8 cellular contexts compared by ENCODE assay signal in genomic region chr7:32891046-32891799, GRCh38. TPM values are rescaled to one million over a fixed set of nuclear protein-coding genes. Genes with fewer than 3 reads are reported as not detected.
DNase-seq lines count a peak whose midpoint lies in the region; ATAC-seq, FAIRE-seq and TF ChIP-seq lines count a peak whose summit lies in the region.

TSS of gene KBTBD2 (minus strand) at chr7:32891760. CDS start at chr7:32879604, 12,156 bp downstream.

- H3K4me3 ChIP-seq in ascending aorta = peak within 1 kb of the TSS; percentile 96 to 100
- H3K4me3 ChIP-seq in hepatocyte = peak within 1 kb of the TSS; percentile 85
- H3K4me3 ChIP-seq in retinal pigment epithelial cell (ENCODE audit: low read length) = peak within 1 kb of the TSS; percentile 89

- TF ChIP-seq CTCF in ascending aorta (IDR thresholded peaks at IDR 0.05) (no peak), hepatocyte (IDR thresholded peaks at IDR 0.05; ENCODE audit: poor library complexity) (no peak), retinal pigment epithelial cell (conservative IDR thresholded peaks at IDR 0.05; ENCODE audit: low read depth, low read length) (no peak)

- peak within 1 kb of the TSS; percentile 61 for H2AFZ ChIP-seq in hepatocyte

- H3K36me3 ChIP-seq in ascending aorta (no peaks in the 10 kb centered on the region), hepatocyte (replicated peaks; ENCODE audit: insufficient read depth, low read depth) (no peaks in the 10 kb centered on the region)

- DNase-seq in GM12892 (ENCODE audit: insufficient read length) (peak; percentile 56), NCI-H1048 (lab: John Stamatoyannopoulos, UW) (peak; percentile 73), ascending aorta (ENCODE audit: low spot score in 2 of 2) (peak; percentile 20 to 66), hepatocyte (ENCODE audit: low spot score) (peak; percentile 92), retinal pigment epithelial cell (ENCODE audit: low read depth) (no peak), OCI-M2 (lab: John Stamatoyannopoulos, UW; ENCODE audit: unreplicated experiment) (no peak)

- H3K9me3 ChIP-seq in ascending aorta = no peaks in the 10 kb centered on the region
- H3K9me3 ChIP-seq in hepatocyte (ENCODE audit: low read depth) = no peaks in the 10 kb centered on the region

- WGBS in hepatocyte (ENCODE audit: low lambda C conversion rate, missing lambda C conversion rate) = 2% methylated on average over 50 of the region's 104 CpGs

- H3K4me2 ChIP-seq in hepatocyte = peak within 1 kb of the TSS; percentile 80

- H3K4me1 ChIP-seq in ascending aorta (peaks cover 2 to 28% of the 10 kb centered on the region in 2 donors), hepatocyte (ENCODE audit: insufficient read depth) (peaks cover 39% of the 10 kb centered on the region)

- H3K27me3 ChIP-seq in ascending aorta = no peaks in the 10 kb centered on the region
- H3K27me3 ChIP-seq in hepatocyte = no peaks in the 10 kb centered on the region

- peak; percentile 61 for ATAC-seq in HG02571 (IDR thresholded peaks at IDR 0.05; ENCODE audit: unreplicated experiment)

- H3K9me2 ChIP-seq in hepatocyte (replicated peaks; ENCODE audit: insufficient read depth) = no peaks in the 10 kb centered on the region

- peaks cover 37% of the 10 kb centered on the region for H4K20me1 ChIP-seq in hepatocyte (ENCODE audit: insufficient read depth, poor library complexity, severe bottlenecking)

- TF ChIP-seq POLR2A in GM12892 (IDR thresholded peaks at IDR 0.05; ENCODE audit: low read depth, low read length) = peak; percentile 65; the same call in 1 of the 2 replicates

- H3K79me2 ChIP-seq in hepatocyte = peaks cover 41% of the 10 kb centered on the region

- H3K27ac ChIP-seq in ascending aorta (peak within 1 kb of the TSS; percentile 98 to 100), hepatocyte (peak within 1 kb of the TSS; percentile 97)

- intact Hi-C loops in T-helper 2 cell treated with Interferon-gamma antibody and Interleukin-4, amounts not matched to agents 100 ng/mL and 5 ng/mL, for 36 hours (cut with micrococcal nuclease) = loop anchor here (2.0 kb wide), 2 partner anchors 20 to 44 kb away; no protein-coding TSS in a partner anchor
- intact Hi-C loops in ascending aorta (cut with DNase I) = loop anchor here (1.0 to 10.0 kb wide), 5 partner anchors 44 to 1264 kb away; partner anchors contain the start of genes AVL9 and BBS9

- FAIRE-seq in GM12892 (lab: Jason Lieb, UNC) = peak; percentile 75

RNA-seq across cellular contexts. Expression of gene KBTBD2, which starts in this region (rescaled TPM):
- polyA plus RNA-seq in GM12892 (2012; ENCODE audit: missing spikeins) = 10.0 TPM
- total RNA-seq in T-helper 2 cell treated with Interferon-gamma antibody and Interleukin-4, amounts not matched to agents 100 ng/mL and 5 ng/mL, for 36 hours = 36.8 and 38.5 TPM in 2 replicates
- total RNA-seq in ascending aorta = 16.1 TPM
- 49.7 and 67.8 TPM in 2 replicates for total RNA-seq in hepatocyte
- polyA plus RNA-seq in hepatocyte = 22.1 and 23.7 TPM in 2 replicates

Comparison
In these comparisons a context has a peak if more than half of its experiments do, and no peak if none do; other contexts are left out.
1. DNase-seq: peak in GM12892 (single experiment), NCI-H1048 (single experiment), ascending aorta (2 of 2) and hepatocyte (single experiment); none in retinal pigment epithelial cell (single experiment) and OCI-M2 (single experiment).
2. Peak in every context shown above with its lines, with median percentiles within 50 percentile points of each other: H3K4me3 ChIP-seq.